ENCODE assay signal across 21 cellular contexts in genomic region chr21:45739218-45740087, GRCh38.
"Had no signal": no experiment of that assay in that cellular context is flagged by ENCODE, and none has a peak within 500 bp of the region (broad histone marks: within the 10 kb centered on the region; RNA-seq: fewer than 3 reads in every experiment).

No MANE protein-coding gene starts in this region.

- H3K36me3 ChIP-seq: brain microvascular endothelial cell, gastroesophageal sphincter, heart right ventricle, neural progenitor cell, prostate gland, right atrium auricular region, suprapubic skin had no signal

- H3K27ac ChIP-seq: brain microvascular endothelial cell, gastroesophageal sphincter, heart right ventricle, neural progenitor cell, prostate gland, right atrium auricular region, suprapubic skin had no signal

- H3K4me3 ChIP-seq: gastroesophageal sphincter, heart right ventricle, mucosa of descending colon, neural progenitor cell, prostate gland, right atrium auricular region, suprapubic skin had no signal

- H3K27me3 ChIP-seq: brain microvascular endothelial cell, gastroesophageal sphincter, heart right ventricle, neural progenitor cell, right atrium auricular region had no signal

- H3K9me3 ChIP-seq: gastroesophageal sphincter, heart right ventricle, mucosa of descending colon, prostate gland, right atrium auricular region, suprapubic skin had no signal

- H3K4me3 Mint-ChIP-seq: activated naive CD4-positive, alpha-beta T cell treated with anti-CD3 and anti-CD28 coated beads for 36 hours; activated naive CD8-positive, alpha-beta T cell treated with anti-CD3 and anti-CD28 coated beads, Interleukin-2, amount 50 U/mL, for 24 hours; activated T-helper 17 cell treated with anti-CD3 and anti-CD28 coated beads, Interleukin-2, amount 50 U/mL, for 72 hours; immature natural killer cell; neural progenitor cell; stimulated activated naive CD8-positive, alpha-beta T cell treated with anti-CD3 and anti-CD28 coated beads, Interleukin-15, Interleukin-2, amounts not matched to agents 100 ng/mL and 50 ng/mL, for 24 hours had no signal

- H3K4me1 ChIP-seq: gastroesophageal sphincter, neural progenitor cell, prostate gland, right atrium auricular region had no signal

- H3K27ac Mint-ChIP-seq: activated naive CD4-positive, alpha-beta T cell treated with anti-CD3 and anti-CD28 coated beads for 36 hours; activated naive CD8-positive, alpha-beta T cell treated with anti-CD3 and anti-CD28 coated beads, Interleukin-2, amount 50 U/mL, for 24 hours; activated T-helper 17 cell treated with anti-CD3 and anti-CD28 coated beads, Interleukin-2, amount 50 U/mL, for 72 hours; neural progenitor cell; stimulated activated naive CD8-positive, alpha-beta T cell treated with anti-CD3 and anti-CD28 coated beads, Interleukin-15, Interleukin-2, amounts not matched to agents 100 ng/mL and 50 ng/mL, for 24 hours had no signal

- H3K9me3 Mint-ChIP-seq: activated naive CD4-positive, alpha-beta T cell treated with anti-CD3 and anti-CD28 coated beads for 36 hours; activated naive CD8-positive, alpha-beta T cell treated with anti-CD3 and anti-CD28 coated beads, Interleukin-2, amount 50 U/mL, for 24 hours; activated T-helper 17 cell treated with anti-CD3 and anti-CD28 coated beads, Interleukin-2, amount 50 U/mL, for 72 hours; immature natural killer cell; neural progenitor cell; stimulated activated naive CD8-positive, alpha-beta T cell treated with anti-CD3 and anti-CD28 coated beads, Interleukin-15, Interleukin-2, amounts not matched to agents 100 ng/mL and 50 ng/mL, for 24 hours had no signal

- DNase-seq: activated naive CD4-positive, alpha-beta T cell treated with anti-CD3 and anti-CD28 coated beads for 36 hours; activated naive CD8-positive, alpha-beta T cell treated with anti-CD3 and anti-CD28 coated beads, Interleukin-2, amount 50 U/mL, for 24 hours; activated T-cell treated with anti-CD3 and anti-CD28 coated beads, Interleukin-2, amount 50 U/mL, for 1 hour; brain microvascular endothelial cell; effector CD4-positive, alpha-beta T cell; heart right ventricle; immature natural killer cell; left ventricle myocardium superior; mucosa of descending colon; naive B cell; stimulated activated CD4-positive, alpha-beta T cell treated with anti-CD3 and anti-CD28 coated beads, Interleukin-2, amount 100 ng/mL, for 24 hours; T1000; trophoblast cell had no signal

- H3K36me3 Mint-ChIP-seq: immature natural killer cell, neural progenitor cell had no signal

- H3K27me3 Mint-ChIP-seq: activated naive CD8-positive, alpha-beta T cell treated with anti-CD3 and anti-CD28 coated beads, Interleukin-2, amount 50 U/mL, for 24 hours; activated T-helper 17 cell treated with anti-CD3 and anti-CD28 coated beads, Interleukin-2, amount 50 U/mL, for 72 hours; stimulated activated naive CD8-positive, alpha-beta T cell treated with anti-CD3 and anti-CD28 coated beads, Interleukin-15, Interleukin-2, amounts not matched to agents 100 ng/mL and 50 ng/mL, for 24 hours had no signal

- ATAC-seq: activated naive CD8-positive, alpha-beta T cell treated with anti-CD3 and anti-CD28 coated beads, Interleukin-2, amount 50 U/mL, for 24 hours; activated T-helper 17 cell treated with anti-CD3 and anti-CD28 coated beads, Interleukin-2, amount 50 U/mL, for 72 hours; esophagus mucosa; gastroesophageal sphincter; heart right ventricle; left ventricle myocardium superior; mucosa of descending colon had no signal
